ENCODE assay signal across 8 cellular contexts in the genomic region with DNA sequence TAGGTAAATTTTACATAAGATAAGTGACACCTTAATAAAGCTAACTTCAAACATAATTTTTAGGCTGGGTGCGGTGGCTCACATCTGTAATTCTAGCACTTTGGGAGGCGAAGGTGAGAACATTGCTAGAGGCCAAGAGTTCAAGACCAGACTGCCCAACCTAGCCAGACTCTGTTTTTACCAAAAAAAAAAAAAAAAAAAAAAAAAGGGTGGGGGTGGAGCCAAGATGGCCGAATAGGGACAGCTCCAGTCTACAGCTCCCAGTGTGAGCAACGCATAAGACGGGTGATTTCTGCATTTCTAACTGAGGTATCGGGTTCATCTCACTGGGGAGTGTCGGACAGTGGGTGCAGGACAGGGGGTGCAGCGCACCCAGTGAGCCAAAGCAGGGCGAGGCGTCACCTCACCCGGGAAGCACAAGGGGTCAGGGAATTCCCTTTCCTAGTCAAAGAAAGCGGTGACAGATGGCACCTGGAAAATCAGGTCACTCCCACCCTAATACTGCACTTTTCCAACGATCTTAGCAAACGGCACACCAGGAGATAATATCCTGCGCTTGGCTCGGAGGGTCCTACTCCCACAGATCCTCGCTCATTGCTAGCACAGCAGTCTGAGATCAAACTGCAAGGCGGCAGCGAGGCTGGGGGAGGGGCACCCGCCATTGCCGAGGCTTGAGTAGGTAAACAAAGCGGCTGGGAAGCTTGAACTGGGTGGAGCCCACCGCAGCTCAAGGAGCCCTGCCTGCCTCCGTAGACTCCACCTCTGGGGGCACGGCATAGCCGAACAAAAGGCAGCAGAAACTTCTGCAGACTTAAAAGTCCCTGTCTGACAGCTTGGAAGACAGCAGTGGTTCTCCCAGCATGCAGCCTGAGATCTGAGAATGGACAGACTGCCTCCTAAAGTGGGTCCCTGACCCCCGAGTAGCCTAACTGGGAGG. TPM values are rescaled to one million over a fixed set of nuclear protein-coding genes. Genes with fewer than 3 reads are reported as not detected.
DNase-seq lines count a peak whose midpoint lies in the region; ATAC-seq, FAIRE-seq and TF ChIP-seq lines count a peak whose summit lies in the region.
"Not testable (repeated sequence)": the region's sequence is repeated elsewhere in the genome, so short reads cannot be mapped to it uniquely, and the experiment has no call there.

No MANE protein-coding gene starts in this region.

- peak overlapping the region; percentile 50 for H3K9ac ChIP-seq in DND-41 (ENCODE audit: low read depth, low read length)
- H3K9ac ChIP-seq in astrocyte (ENCODE audit: low read length), result peak overlapping the region; percentile 59

- not testable (repeated sequence) for H3K27ac Mint-ChIP-seq in astrocyte (ENCODE audit: unreplicated experiment)

- not testable (repeated sequence) for TF ChIP-seq POLR2A in ovary (IDR thresholded peaks at IDR 0.05); tibial nerve (IDR thresholded peaks at IDR 0.05)

- H2AFZ ChIP-seq in DND-41 (ENCODE audit: low read depth, low read length), result peak overlapping the region; percentile 77
- peak overlapping the region; percentile 85 for H2AFZ ChIP-seq in astrocyte (ENCODE audit: low read depth, low read length)

- peak overlapping the region; percentile 10 to 58; a peak in 3 of 4 replicates for H3K4me3 ChIP-seq in DND-41 (ENCODE audit: low read depth in 1 of 2, low read length in 2 of 2)
- H3K4me3 ChIP-seq in WI38 (ENCODE audit: low read depth, low read length), result peak overlapping the region; percentile 50
- H3K4me3 ChIP-seq in astrocyte (ENCODE audit: insufficient read depth, low read depth, low read length), result peak overlapping the region; percentile 60
- H3K4me3 ChIP-seq in epithelial cell of proximal tubule (ENCODE audit: low read depth, low read length), result peak overlapping the region; percentile 68
- peak overlapping the region; percentile 27 for H3K4me3 ChIP-seq in ovary
- H3K4me3 ChIP-seq in tibial nerve, result peak overlapping the region in 3 of 4 donors; percentile 17 to 47 (median 20)

- not testable (repeated sequence) for FAIRE-seq in astrocyte (lab: Jason Lieb, UNC)

- not testable (repeated sequence) for H4K20me1 ChIP-seq in DND-41 (ENCODE audit: insufficient read depth, low read length); astrocyte (ENCODE audit: insufficient read depth, low read length)

- H3K27me3 Mint-ChIP-seq in astrocyte (ENCODE audit: low read depth, unreplicated experiment), result not testable (repeated sequence)

- H3K27me3 ChIP-seq in DND-41 (ENCODE audit: insufficient read depth, low read length, poor library complexity); astrocyte (ENCODE audit: insufficient read depth, low read length); ovary; tibial nerve: not testable (repeated sequence)

- H3K9me3 ChIP-seq in DND-41 (ENCODE audit: insufficient read depth, low read length, severe bottlenecking); astrocyte (ENCODE audit: insufficient read depth, low read depth, low read length); ovary; tibial nerve: not testable (repeated sequence)

- H3K9me3 Mint-ChIP-seq in astrocyte (ENCODE audit: unreplicated experiment), result peaks cover 11% of the 10 kb centered on the region

- not testable (repeated sequence) for TF ChIP-seq EP300 in ovary (IDR thresholded peaks at IDR 0.05); tibial nerve (IDR thresholded peaks at IDR 0.05)

- H3K79me2 ChIP-seq in DND-41 (ENCODE audit: insufficient read depth, low read length); astrocyte (ENCODE audit: insufficient read depth, low read length): not testable (repeated sequence)

- peaks cover 11% of the 10 kb centered on the region for H3K4me1 Mint-ChIP-seq in astrocyte (ENCODE audit: low read depth, unreplicated experiment)

- not testable (repeated sequence) for H3K36me3 ChIP-seq in DND-41 (ENCODE audit: insufficient read depth, low read length); astrocyte (ENCODE audit: insufficient read depth, low read length); ovary; tibial nerve

- DNase-seq in DND-41 (peak; percentile 76), NCI-H2171 treated with DMSO at 0.1 percent for 48 hours (lab: John Stamatoyannopoulos, UW) (peak; percentile 76), kidney tubule cell (ENCODE audit: low spot score) (peak; percentile 31), ovary (peak; percentile 16 to 60 (median 35))
- not testable (repeated sequence) for DNase-seq in astrocyte (ENCODE audit: low read depth); epithelial cell of proximal tubule (ENCODE audit: low read depth); tibial nerve (ENCODE audit: low spot score in 2 of 2)

- peak overlapping the region; percentile 69 for H3K4me3 Mint-ChIP-seq in astrocyte (ENCODE audit: unreplicated experiment)

- WGBS in ovary, 3 donors, result 8 to 18% (median 16%) methylated on average over 27 of the region's 27 CpGs
- WGBS in tibial nerve, 2 donors, result 57 to 69% methylated on average over 25 to 27 of the region's 27 CpGs

- H3K36me3 Mint-ChIP-seq in astrocyte (ENCODE audit: low read depth, unreplicated experiment), result not testable (repeated sequence)

- not testable (repeated sequence) for ATAC-seq in DND-41 (ENCODE audit: insufficient read depth, low read depth)

- not testable (repeated sequence) for TF ChIP-seq CTCF in DND-41 (IDR thresholded peaks at IDR 0.05; ENCODE audit: borderline replicate concordance, extremely low read depth, low read length, poor library complexity, severe bottlenecking); WI38 (IDR thresholded peaks at IDR 0.05; ENCODE audit: low read depth, low read length); astrocyte (IDR thresholded peaks at IDR 0.05; ENCODE audit: insufficient read depth, low read depth, low read length); epithelial cell of proximal tubule (conservative IDR thresholded peaks at IDR 0.05; ENCODE audit: low read depth, low read length); ovary (IDR thresholded peaks at IDR 0.05); tibial nerve (IDR thresholded peaks at IDR 0.05)

- H3K4me1 ChIP-seq in DND-41 (ENCODE audit: insufficient read depth, low read length), result peaks cover 11% of the 10 kb centered on the region
- H3K4me1 ChIP-seq in astrocyte (ENCODE audit: insufficient read depth, low read length); ovary (ENCODE audit: insufficient read depth); tibial nerve: not testable (repeated sequence)

- peak overlapping the region; percentile 66 for H3K4me2 ChIP-seq in DND-41 (ENCODE audit: insufficient read depth, low read length)
- peak overlapping the region; percentile 85 for H3K4me2 ChIP-seq in astrocyte (ENCODE audit: low read length)

- intact Hi-C loops in ovary (cut with DNase I), result not testable (repeated sequence)

- H3K27ac ChIP-seq in DND-41 (ENCODE audit: low read length) (peak overlapping the region; percentile 67), ovary (peak overlapping the region in 1 of 2 donors; percentile 42), tibial nerve (peak overlapping the region in 1 of 4 donors; percentile 3)
- H3K27ac ChIP-seq in astrocyte (ENCODE audit: low read depth, low read length), result not testable (repeated sequence)

RNA-seq across cellular contexts. Expression of a gene that starts 32.2 kb away (rescaled TPM):
- total RNA-seq in astrocyte, result 2.4 and 3.6 TPM in 2 replicates
- total RNA-seq in epithelial cell of proximal tubule, result 13.5 and 15.0 TPM in 2 replicates
- total RNA-seq in ovary, result 10 to 100 TPM in 1 of 7 donors, 1 to 10 TPM in 5, under 1 TPM in 1; 0.71 to 13.2 (median 2.6) TPM
- polyA plus RNA-seq in ovary, result 1 to 10 TPM; 2.0 to 3.6 TPM
- total RNA-seq in tibial nerve, result 10 to 100 TPM in 1 of 4 donors, 1 to 10 TPM in 3; 6.9 to 13.2 (median 8.1) TPM
